ENCODE assay signal across 18 cellular contexts in the genomic region with DNA sequence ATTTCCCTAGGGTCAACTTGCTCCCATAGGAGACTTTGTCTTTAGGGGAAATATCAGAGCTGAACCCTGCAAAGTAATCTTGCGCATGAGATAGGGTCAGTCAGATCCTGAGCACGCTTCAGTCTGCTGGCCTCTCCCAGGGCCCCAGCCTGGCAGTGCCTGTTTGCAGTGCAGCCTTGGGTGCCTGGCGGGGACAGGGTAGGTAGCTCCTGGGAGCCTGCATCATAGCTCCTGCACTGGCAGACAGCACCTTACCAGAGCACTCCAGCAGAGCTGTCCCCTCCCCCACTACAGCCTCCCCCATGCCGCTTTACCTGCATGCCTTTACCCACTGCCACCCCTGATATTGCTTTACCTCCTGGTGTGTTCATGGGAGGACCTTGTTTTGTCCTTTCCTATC.
"Had no signal": no experiment of that assay in that cellular context is flagged by ENCODE, and none has a peak within 500 bp of the region (broad histone marks: within the 10 kb centered on the region; RNA-seq: fewer than 3 reads in every experiment).

No MANE protein-coding gene starts in this region.

- DNase-seq: KBM-7, MV-4-11, NCI-H1048, NCI-H1105, NCI-H1417, NCI-H1436 treated with DMSO at 0.1 percent for 48 hours, NCI-H1694 treated with DMSO at 0.1 percent for 48 hours, NCI-H1930, NCI-H2081, NCI-H2107, NCI-H2227 treated with DMSO at 0.1 percent for 48 hours, NCI-H524, NCI-H526 treated with DMSO at 0.1 percent for 48 hours, NCI-H748 treated with DMSO at 0.1 percent for 48 hours, RPMI8226, SHP77 treated with DMSO at 0.1 percent for 48 hours, SJCRH30 had no signal

- ATAC-seq: SK-N-SH treated with all-trans-retinoic acid at 6 μM for 48 hours had no signal

- H3K27ac ChIP-seq: SJCRH30 had no signal

- H3K27me3 ChIP-seq: SJCRH30 had no signal

- H3K4me3 ChIP-seq: SJCRH30 had no signal

- H3K9me3 ChIP-seq: SJCRH30 had no signal

- H3K36me3 ChIP-seq: SJCRH30 had no signal
